8 cellular contexts compared by ENCODE assay signal in genomic region chr16:14047121-14047859, GRCh38. TPM values are rescaled to one million over a fixed set of nuclear protein-coding genes. Genes with fewer than 3 reads are reported as not detected.
A peak's percentile ranks its signal among the peaks of the same experiment; 100 is the strongest.
DNase-seq lines count a peak whose midpoint lies in the region; ATAC-seq and TF ChIP-seq lines count a peak whose summit lies in the region.
"Not testable (repeated sequence)": the region's sequence is repeated elsewhere in the genome, so short reads cannot be mapped to it uniquely, and the experiment has no call there.

No MANE protein-coding gene starts in this region.

- not testable (repeated sequence) for TF ChIP-seq RAD21 in Ishikawa (IDR thresholded peaks at IDR 0.05; ENCODE audit: low read depth); SK-N-SH (IDR thresholded peaks at IDR 0.05; ENCODE audit: low read length)

- intact Hi-C loops in activated naive CD4-positive, alpha-beta T cell treated with anti-CD3 and anti-CD28 coated beads for 36 hours (cut with micrococcal nuclease), result not testable (repeated sequence)

- peak; percentile 64 for ATAC-seq in activated T-helper 17 cell treated with anti-CD3 and anti-CD28 coated beads, Interleukin-2, amount 50 U/mL, for 72 hours (replicated peaks)

- H3K9me2 ChIP-seq in SK-N-SH, result not testable (repeated sequence)

- H3K36me3 Mint-ChIP-seq in activated T-helper 17 cell treated with anti-CD3 and anti-CD28 coated beads, Interleukin-2, amount 50 U/mL, for 72 hours (ENCODE audit: low read depth); activated naive CD4-positive, alpha-beta T cell treated with anti-CD3 and anti-CD28 coated beads for 36 hours (ENCODE audit: low read depth): not testable (repeated sequence)

- H3K27ac Mint-ChIP-seq in activated T-helper 17 cell treated with anti-CD3 and anti-CD28 coated beads, Interleukin-2, amount 50 U/mL, for 72 hours, result peak overlapping the region; percentile 7
- not testable (repeated sequence) for H3K27ac Mint-ChIP-seq in activated naive CD4-positive, alpha-beta T cell treated with anti-CD3 and anti-CD28 coated beads for 36 hours

- not testable (repeated sequence) for H3K27ac ChIP-seq in HEK293 (ENCODE audit: extremely low read depth, low read depth, low read length); SK-N-SH (ENCODE audit: low read depth in 2 of 2, low read length in 1 of 2)

- H4K20me1 ChIP-seq in SK-N-SH (ENCODE audit: insufficient read depth), result not testable (repeated sequence)

- CTCF ChIA-PET in HEK293 (lab: Yijun Ruan, JAX); SK-N-SH (lab: Yijun Ruan, JAX): not testable (repeated sequence)
- CTCF ChIA-PET in activated naive CD4-positive, alpha-beta T cell treated with anti-CD3 and anti-CD28 coated beads for 36 hours (lab: Charles Lee), result interaction anchor here (0.5 to 0.6 kb wide), 2 partner anchors 128 to 762 kb away, joined by 4 read pairs; partner anchors contain the start of gene ERCC4

- not testable (repeated sequence) for H3K4me2 ChIP-seq in SK-N-SH

- not testable (repeated sequence) for H3K9me3 ChIP-seq in HEK293 (ENCODE audit: control insufficient read depth, insufficient read depth, low read depth, low read length); SK-N-SH

- H2AFZ ChIP-seq in SK-N-SH (ENCODE audit: low read depth), result not testable (repeated sequence)

- not testable (repeated sequence) for H3K27me3 Mint-ChIP-seq in activated T-helper 17 cell treated with anti-CD3 and anti-CD28 coated beads, Interleukin-2, amount 50 U/mL, for 72 hours; activated naive CD4-positive, alpha-beta T cell treated with anti-CD3 and anti-CD28 coated beads for 36 hours (ENCODE audit: low read depth)

- not testable (repeated sequence) for H3K9ac ChIP-seq in SK-N-SH

- H3K36me3 ChIP-seq in HEK293 (ENCODE audit: control insufficient read depth in 2 of 2, insufficient read depth in 1 of 2, low read length in 2 of 2); SK-N-SH (replicated peaks in 1 of 2; ENCODE audit: control insufficient read depth in 1 of 2, insufficient read depth in 2 of 2, low read length in 1 of 2): not testable (repeated sequence)

- H3K4me3 Mint-ChIP-seq in activated T-helper 17 cell treated with anti-CD3 and anti-CD28 coated beads, Interleukin-2, amount 50 U/mL, for 72 hours, result peak overlapping the region; percentile 6
- not testable (repeated sequence) for H3K4me3 Mint-ChIP-seq in activated naive CD4-positive, alpha-beta T cell treated with anti-CD3 and anti-CD28 coated beads for 36 hours

- WGBS in SK-N-SH (ENCODE audit: low lambda C conversion rate), result 67% methylated on average over 6 of the region's 6 CpGs

- not testable (repeated sequence) for TF ChIP-seq CTCF in HEK293 (tag by site-specific recombination; IDR thresholded peaks at IDR 0.05); SK-N-SH (IDR thresholded peaks at IDR 0.05); choroid plexus epithelial cell (conservative IDR thresholded peaks at IDR 0.05; ENCODE audit: low read depth, low read length)

- not testable (repeated sequence) for H3K9me3 Mint-ChIP-seq in activated T-helper 17 cell treated with anti-CD3 and anti-CD28 coated beads, Interleukin-2, amount 50 U/mL, for 72 hours; activated naive CD4-positive, alpha-beta T cell treated with anti-CD3 and anti-CD28 coated beads for 36 hours

- H3K27me3 ChIP-seq in SK-N-SH (ENCODE audit: insufficient read depth), result not testable (repeated sequence)

- H3K4me1 ChIP-seq in HEK293 (ENCODE audit: control insufficient read depth, insufficient read depth, low read length); SK-N-SH (ENCODE audit: control insufficient read depth in 1 of 2, insufficient read depth in 2 of 2, low read depth in 1 of 2, low read length in 1 of 2): not testable (repeated sequence)

- DNase-seq in SK-N-SH, result not testable (repeated sequence)
- peak; percentile 12 for DNase-seq in activated naive CD4-positive, alpha-beta T cell treated with anti-CD3 and anti-CD28 coated beads for 36 hours
- DNase-seq in choroid plexus epithelial cell (ENCODE audit: low read depth) (peak; percentile 22), islet precursor cell (peak; percentile 4)

- TF ChIP-seq EP300 in Ishikawa (IDR thresholded peaks at IDR 0.05; ENCODE audit: borderline replicate concordance); SK-N-SH (IDR thresholded peaks at IDR 0.05; ENCODE audit: borderline replicate concordance in 1 of 2, low read depth in 1 of 2, low read length in 1 of 2): not testable (repeated sequence)

- not testable (repeated sequence) for H3K4me3 ChIP-seq in HEK293 (ENCODE audit: low read depth, low read length); SK-N-SH (ENCODE audit: low read depth in 2 of 2, low read length in 1 of 2); choroid plexus epithelial cell (ENCODE audit: low read depth, low read length)

- POLR2A ChIA-PET in HEK293 (lab: Yijun Ruan, JAX); SK-N-SH (lab: Yijun Ruan, JAX): not testable (repeated sequence)

- H3F3A ChIP-seq in SK-N-SH (replicated peaks; ENCODE audit: insufficient read depth), result not testable (repeated sequence)

- not testable (repeated sequence) for H3K79me2 ChIP-seq in SK-N-SH (ENCODE audit: insufficient read depth)

- H3K4me1 Mint-ChIP-seq in activated T-helper 17 cell treated with anti-CD3 and anti-CD28 coated beads, Interleukin-2, amount 50 U/mL, for 72 hours; activated naive CD4-positive, alpha-beta T cell treated with anti-CD3 and anti-CD28 coated beads for 36 hours (ENCODE audit: low read depth): not testable (repeated sequence)

TF ChIP-seq in PFSK-1, 5 proteins besides CTCF, POLR2A, EP300 and RAD21:
- peak; percentile 32 to 78; a peak in 1 of 4 replicates for TF ChIP-seq REST (IDR thresholded peaks at IDR 0.05; ENCODE audit: insufficient read depth in 1 of 2, low read depth in 2 of 2, low read length in 2 of 2)

TF ChIP-seq in SK-N-SH, 30 proteins besides CTCF, POLR2A, EP300 and RAD21:
- peak; percentile 75 for TF ChIP-seq REST (IDR thresholded peaks at IDR 0.05; ENCODE audit: low read depth, low read length)

RNA-seq across cellular contexts. Expression of gene MRTFB, which starts 23.8 kb away (rescaled TPM):
- 6.2 TPM for polyA plus RNA-seq in PFSK-1 (2012; ENCODE audit: insufficient read length, low read depth)
- 3.3 and 4.6 TPM in 2 replicates for polyA plus RNA-seq in SK-N-SH (2012; rRNA removed)
- polyA plus RNA-seq in SK-N-SH (2012; cell fraction: cytosol; rRNA removed), result 4.1 and 4.5 TPM in 2 replicates
- polyA plus RNA-seq in SK-N-SH (2012; cell fraction: nucleus; rRNA removed), result 13.6 and 18.2 TPM in 2 replicates
- 10 to 100 TPM; 18.2 to 18.8 TPM for total RNA-seq in activated T-helper 17 cell treated with anti-CD3 and anti-CD28 coated beads, Interleukin-2, amount 50 U/mL, for 72 hours
- total RNA-seq in activated naive CD4-positive, alpha-beta T cell treated with anti-CD3 and anti-CD28 coated beads for 36 hours, result 1 to 10 TPM; 8.2 to 8.4 TPM
